ENCODE assay signal across 8 cellular contexts in genomic region chr5:133051117-133051546, GRCh38. TPM values are rescaled to one million over a fixed set of nuclear protein-coding genes. Genes with fewer than 3 reads are reported as not detected.
DNase-seq lines count a peak whose midpoint lies in the region; ATAC-seq and TF ChIP-seq lines count a peak whose summit lies in the region.

No MANE protein-coding gene starts in this region.

- H3K9me3 ChIP-seq in OCI-LY3 (ENCODE audit: insufficient read depth, low read length) (no peaks in the 10 kb centered on the region), endodermal cell (ENCODE audit: control insufficient read depth, low read length) (no peaks in the 10 kb centered on the region)

- H3K27me3 ChIP-seq in OCI-LY3 (ENCODE audit: low read depth, low read length) (no peaks in the 10 kb centered on the region), endodermal cell (ENCODE audit: control insufficient read depth, insufficient read depth, low read length, poor library complexity, severe bottlenecking) (no peaks in the 10 kb centered on the region)

- H3K9ac ChIP-seq in OCI-LY3 (ENCODE audit: low read length) (peak overlapping the region; percentile 97), endodermal cell (ENCODE audit: extremely low read depth, low read length, poor library complexity, severe bottlenecking) (peak overlapping the region; percentile 100)

- H3K36me3 Mint-ChIP-seq in endodermal cell (ENCODE audit: low read depth), result peaks cover 13% of the 10 kb centered on the region
- peaks cover 5% of the 10 kb centered on the region for H3K36me3 Mint-ChIP-seq in nephron (ENCODE audit: low read depth)

- H3K27ac ChIP-seq in OCI-LY3 (ENCODE audit: low read length) (peak overlapping the region; percentile 89), endodermal cell (ENCODE audit: low read depth, low read length) (peak overlapping the region; percentile 99)

- no peaks in the 10 kb centered on the region for H3K36me3 ChIP-seq in OCI-LY3 (replicated peaks; ENCODE audit: low read depth, low read length)
- H3K36me3 ChIP-seq in endodermal cell (ENCODE audit: control insufficient read depth, insufficient read depth, low read length), result peaks cover 5% of the 10 kb centered on the region

- H3K4me1 Mint-ChIP-seq in endodermal cell (peaks cover 30% of the 10 kb centered on the region), nephron (peaks cover 54% of the 10 kb centered on the region)

- H3K9me3 Mint-ChIP-seq in endodermal cell, result no peaks in the 10 kb centered on the region
- H3K9me3 Mint-ChIP-seq in nephron, result no peaks in the 10 kb centered on the region

- WGBS in endodermal cell (ENCODE audit: insufficient coverage in 1 of 2, insufficient read length in 1 of 2), 2 experiments, result 8 to 9% methylated on average over 6 to 15 of the region's 15 CpGs

- DNase-seq in endodermal cell (no peak), NCI-H345 (lab: John Stamatoyannopoulos, UW) (no peak), NCI-H2171 (lab: John Stamatoyannopoulos, UW) (no peak)
- no peak for DNase-seq in activated CD4-positive, alpha-beta T cell treated with anti-CD3 and anti-CD28 coated beads for 4 hours

- ATAC-seq in GM19438 (IDR thresholded peaks at IDR 0.05; ENCODE audit: low read depth, unreplicated experiment) (peak; percentile 8), GM21423 (IDR thresholded peaks at IDR 0.05; ENCODE audit: unreplicated experiment) (no peak)

- no peak for TF ChIP-seq CTCF in OCI-LY3 (IDR thresholded peaks at IDR 0.05; ENCODE audit: low read depth, low read length)
- TF ChIP-seq CTCF in endodermal cell (conservative IDR thresholded peaks at IDR 0.05), result peak; percentile 23
- no peak for TF ChIP-seq CTCF in nephron (IDR thresholded peaks at IDR 0.05; ENCODE audit: unreplicated experiment in 3 of 3)

- H3K4me3 Mint-ChIP-seq in endodermal cell, result peak overlapping the region; percentile 95
- H3K4me3 Mint-ChIP-seq in nephron, result peak overlapping the region; percentile 95 to 98 (median 96)

- H3K27ac Mint-ChIP-seq in endodermal cell, result peak overlapping the region; percentile 100
- H3K27ac Mint-ChIP-seq in nephron, result peak overlapping the region; percentile 99 to 100 (median 100)

- peaks cover 13% of the 10 kb centered on the region for H4K20me1 ChIP-seq in OCI-LY3 (ENCODE audit: insufficient read depth, low read length)

- H3K4me3 ChIP-seq in OCI-LY3 (ENCODE audit: low read length), result peak overlapping the region; percentile 100
- peak overlapping the region; percentile 98 for H3K4me3 ChIP-seq in endodermal cell (ENCODE audit: low read length)

- H2AFZ ChIP-seq in OCI-LY3 (ENCODE audit: low read depth, low read length), result peak overlapping the region; percentile 28; the same call in 1 of the 2 replicates

- H3K27me3 Mint-ChIP-seq in endodermal cell (ENCODE audit: insufficient read depth), result no peaks in the 10 kb centered on the region
- no peaks in the 10 kb centered on the region for H3K27me3 Mint-ChIP-seq in nephron (ENCODE audit: low read depth)

- peak overlapping the region; percentile 96 for H3K4me2 ChIP-seq in OCI-LY3 (ENCODE audit: low read length)

- peaks cover 58% of the 10 kb centered on the region for H3K79me2 ChIP-seq in OCI-LY3 (ENCODE audit: low read length)

- H3K4me1 ChIP-seq in OCI-LY3 (ENCODE audit: low read length) (peaks cover 16% of the 10 kb centered on the region), endodermal cell (ENCODE audit: control insufficient read depth, insufficient read depth, low read length) (peaks cover 12% of the 10 kb centered on the region)

RNA-seq across cellular contexts. Expression of gene HSPA4, which starts 0.7 kb away (rescaled TPM):
- 100 to 1,000 TPM; 245 to 287 TPM for total RNA-seq in endodermal cell
- 147 TPM for polyA plus RNA-seq in endodermal cell (2013, experiment 1 of 2)
- polyA plus RNA-seq in endodermal cell (2013, experiment 2 of 2), result 145 TPM

RNA-seq across cellular contexts. Expression of gene ZCCHC10, which starts 24.8 kb away (rescaled TPM):
- 10 to 100 TPM; 35.1 to 36.6 TPM for total RNA-seq in endodermal cell
- polyA plus RNA-seq in endodermal cell (2013, experiment 1 of 2), result 28.9 TPM
- 33.2 TPM for polyA plus RNA-seq in endodermal cell (2013, experiment 2 of 2)
